21 cellular contexts compared by ENCODE assay signal in genomic region chr11:2589538-2589934, GRCh38.
DNase-seq lines count a peak whose midpoint lies in the region; ATAC-seq, FAIRE-seq and TF ChIP-seq lines count a peak whose summit lies in the region.
"Had no signal": no experiment of that assay in that cellular context is flagged by ENCODE, and none has a peak within 500 bp of the region (broad histone marks: within the 10 kb centered on the region; RNA-seq: fewer than 3 reads in every experiment).

No MANE protein-coding gene starts in this region.

- peaks cover 0 to 3% (median 0%) of the 10 kb centered on the region in 3 donors for H3K27me3 Mint-ChIP-seq in CD14-positive monocyte (ENCODE audit: low read depth in 3 of 3)
- H3K27me3 Mint-ChIP-seq: activated CD4-positive, alpha-beta T cell treated with anti-CD3 and anti-CD28 coated beads, Interleukin-2, amount 10 ng/mL, durations not matched to agents 7 days and 5 days; stimulated activated naive B cell treated with anti-CD40 and anti-IgM and Interleukin-4, amounts not matched to agents 10 μg/mL and 1 μg/mL and 100 μg/mL, for 72 hours had no signal

- no peak overlapping the region for H3K27ac ChIP-seq in kidney (ENCODE audit: low read depth in 2 of 2, low read length in 2 of 2)
- H3K27ac ChIP-seq in effector memory CD4-positive, alpha-beta T cell (ENCODE audit: insufficient read depth, low read length, poor library complexity, severe bottlenecking), result no peak overlapping the region
- no peak overlapping the region for H3K27ac ChIP-seq in foreskin keratinocyte
- H3K27ac ChIP-seq: skin epidermis, vagina had no signal

- H3K9me3 Mint-ChIP-seq in CD14-positive monocyte, result peaks cover 0 to 5% (median under 1%) of the 10 kb centered on the region in 7 donors
- H3K9me3 Mint-ChIP-seq: activated CD4-positive, alpha-beta T cell treated with anti-CD3 and anti-CD28 coated beads, Interleukin-2, amount 10 ng/mL, durations not matched to agents 7 days and 5 days; stimulated activated naive B cell treated with anti-CD40 and anti-IgM and Interleukin-4, amounts not matched to agents 10 μg/mL and 1 μg/mL and 100 μg/mL, for 72 hours had no signal

- H3K36me3 ChIP-seq in kidney (ENCODE audit: control insufficient read depth in 1 of 2, insufficient read depth in 2 of 2, low read length in 2 of 2), result no peaks in the 10 kb centered on the region
- peaks cover 29% of the 10 kb centered on the region for H3K36me3 ChIP-seq in effector memory CD4-positive, alpha-beta T cell (ENCODE audit: control insufficient read depth, insufficient read depth, low read length)
- H3K36me3 ChIP-seq: vagina had no signal

- no peaks in the 10 kb centered on the region for H3K4me1 Mint-ChIP-seq in CD14-positive monocyte
- H3K4me1 Mint-ChIP-seq: activated CD4-positive, alpha-beta T cell treated with anti-CD3 and anti-CD28 coated beads, Interleukin-2, amount 10 ng/mL, durations not matched to agents 7 days and 5 days; neural crest cell; stimulated activated naive B cell treated with anti-CD40 and anti-IgM and Interleukin-4, amounts not matched to agents 10 μg/mL and 1 μg/mL and 100 μg/mL, for 72 hours had no signal

- no peak overlapping the region for H3K4me3 Mint-ChIP-seq in CD14-positive monocyte
- H3K4me3 Mint-ChIP-seq: activated CD4-positive, alpha-beta T cell treated with anti-CD3 and anti-CD28 coated beads, Interleukin-2, amount 10 ng/mL, durations not matched to agents 7 days and 5 days; neural crest cell; stimulated activated naive B cell treated with anti-CD40 and anti-IgM and Interleukin-4, amounts not matched to agents 10 μg/mL and 1 μg/mL and 100 μg/mL, for 72 hours had no signal

- peaks cover 70 to 78% of the 10 kb centered on the region in 2 donors for H3K36me3 Mint-ChIP-seq in CD14-positive monocyte

- no peak for TF ChIP-seq CTCF in kidney (IDR thresholded peaks at IDR 0.05; ENCODE audit: borderline replicate concordance, extremely low read depth, insufficient read depth)
- TF ChIP-seq CTCF in CD14-positive monocyte (IDR thresholded peaks at IDR 0.05), result no peak
- TF ChIP-seq CTCF in foreskin keratinocyte (conservative IDR thresholded peaks at IDR 0.05), result no peak

- no peak overlapping the region for H3K9ac ChIP-seq in kidney (ENCODE audit: low read length in 2 of 2)

- no peak for FAIRE-seq in kidney (lab: Jason Lieb, UNC)
- FAIRE-seq: bronchial epithelial cell, H1, HepG2 had no signal

- H3K27ac Mint-ChIP-seq in CD14-positive monocyte, result peak overlapping the region in 1 of 7 donors; percentile 11
- H3K27ac Mint-ChIP-seq: activated CD4-positive, alpha-beta T cell treated with anti-CD3 and anti-CD28 coated beads, Interleukin-2, amount 10 ng/mL, durations not matched to agents 7 days and 5 days; progenitor cell of endocrine pancreas; stimulated activated naive B cell treated with anti-CD40 and anti-IgM and Interleukin-4, amounts not matched to agents 10 μg/mL and 1 μg/mL and 100 μg/mL, for 72 hours had no signal

- H3K27me3 ChIP-seq in effector memory CD4-positive, alpha-beta T cell (replicated peaks; ENCODE audit: control insufficient read depth, insufficient read depth, low read length, poor library complexity, severe bottlenecking), result no peaks in the 10 kb centered on the region
- H3K27me3 ChIP-seq in foreskin keratinocyte, result no peaks in the 10 kb centered on the region
- H3K27me3 ChIP-seq: vagina had no signal

- DNase-seq in 8988T (peak; percentile 23), Ammon's horn (ENCODE audit: low spot score) (peak; percentile 2), HuH-7 (ENCODE audit: low spot score) (peak; percentile 1), kidney (peak; percentile 55), CD14-positive monocyte (ENCODE audit: low spot score) (no peak), foreskin keratinocyte (no peak)
- DNase-seq in effector memory CD4-positive, alpha-beta T cell, result no peak
- DNase-seq: activated CD4-positive, alpha-beta T cell treated with anti-CD3 and anti-CD28 coated beads, Interleukin-2, amount 10 ng/mL, durations not matched to agents 7 days and 5 days; amniotic stem cell; NCI-H2081; NCI-H446; OCI-M1; SHP77; stimulated activated naive B cell treated with anti-CD40 and anti-IgM and Interleukin-4, amounts not matched to agents 10 μg/mL and 1 μg/mL and 100 μg/mL, for 72 hours had no signal

- H3K4me1 ChIP-seq in kidney (ENCODE audit: control insufficient read depth in 1 of 2, insufficient read depth in 1 of 2, low read depth in 1 of 2, low read length in 2 of 2) (no peaks in the 10 kb centered on the region), foreskin keratinocyte (no peaks in the 10 kb centered on the region)
- no peaks in the 10 kb centered on the region for H3K4me1 ChIP-seq in effector memory CD4-positive, alpha-beta T cell (ENCODE audit: control insufficient read depth, insufficient read depth, low read length, poor library complexity, severe bottlenecking)
- H3K4me1 ChIP-seq: vagina had no signal

- intact Hi-C loops in kidney (cut with DNase I) (no loop called here), CD14-positive monocyte (cut with micrococcal nuclease) (no loop called here)

- H3K4me3 ChIP-seq in kidney (ENCODE audit: low read length in 2 of 2), result no peak overlapping the region
- no peak overlapping the region for H3K4me3 ChIP-seq in effector memory CD4-positive, alpha-beta T cell (ENCODE audit: insufficient read depth, low read depth, low read length, poor library complexity, severe bottlenecking)
- H3K4me3 ChIP-seq: skin epidermis, vagina had no signal

- no peak for ATAC-seq in foreskin keratinocyte
- ATAC-seq: HepG2; stimulated activated naive B cell treated with anti-CD40 and anti-IgM and Interleukin-4, amounts not matched to agents 10 μg/mL and 1 μg/mL and 100 μg/mL, for 72 hours had no signal

- H3K9me3 ChIP-seq in kidney (ENCODE audit: control insufficient read depth in 1 of 2, low read length in 2 of 2), result no peaks in the 10 kb centered on the region
- H3K9me3 ChIP-seq in effector memory CD4-positive, alpha-beta T cell (ENCODE audit: control insufficient read depth, low read length), result no peaks in the 10 kb centered on the region
- H3K9me3 ChIP-seq: vagina had no signal

Comparison
In these comparisons a context has a peak if more than half of its experiments do, and no peak if none do; other contexts are left out.
1. DNase-seq: peak in 8988T (single experiment), Ammon's horn (single experiment), HuH-7 (single experiment) and kidney (single experiment); none in CD14-positive monocyte (single experiment), effector memory CD4-positive, alpha-beta T cell (0 of 3) and foreskin keratinocyte (0 of 2).